3 cellular contexts compared by ENCODE assay signal in genomic region chr3:13521309-13521708, GRCh38.
TF ChIP-seq lines count a peak whose summit lies in the region.

No MANE protein-coding gene starts in this region.

TF ChIP-seq in HEK293, 187 proteins besides CTCF, POLR2A, EP300 and RAD21:
- peak; percentile 91 for TF ChIP-seq ZNF146 (tag by site-specific recombination; IDR thresholded peaks at IDR 0.05)
- no peak for TF ChIP-seq KLF16 (tag by site-specific recombination; IDR thresholded peaks at IDR 0.05)

TF ChIP-seq in K562, 482 proteins besides CTCF, POLR2A, EP300 and RAD21:
- TF ChIP-seq ZNF146 (CRISPR knock-in tag; IDR thresholded peaks at IDR 0.05; ENCODE audit: unreplicated experiment): peak; percentile 66
- TF ChIP-seq SRF (CRISPR knock-in tag; IDR thresholded peaks at IDR 0.05): no peak
TF ChIP-seq in K562: peak in this region for 1.

TF ChIP-seq in H1, 55 proteins besides CTCF, POLR2A, EP300 and RAD21:
- TF ChIP-seq USF2 (IDR thresholded peaks at IDR 0.05; ENCODE audit: low read length) (no peak), NANOG (IDR thresholded peaks at IDR 0.05; ENCODE audit: insufficient read depth, low read depth, low read length, poor library complexity, severe bottlenecking) (no peak), PHF8 (conservative IDR thresholded peaks at IDR 0.05; ENCODE audit: low read depth, low read length) (no peak), CHD1 (IDR thresholded peaks at IDR 0.05; ENCODE audit: low read depth, low read length) (no peak), RXRA (IDR thresholded peaks at IDR 0.05; ENCODE audit: insufficient read depth, low read depth, low read length) (no peak), POLR2AphosphoS5 (IDR thresholded peaks at IDR 0.05; ENCODE audit: low read depth, low read length) (no peak), ZNF274 (IDR thresholded peaks at IDR 0.05; ENCODE audit: borderline replicate concordance, extremely low read depth, low read length) (no peak), ATF3 (IDR thresholded peaks at IDR 0.05; ENCODE audit: insufficient read depth, low read depth, low read length) (no peak), KDM1A (IDR thresholded peaks at IDR 0.05; ENCODE audit: borderline replicate concordance, low read length) (no peak), RBBP5 (IDR thresholded peaks at IDR 0.05; ENCODE audit: borderline replicate concordance, low read depth, low read length) (no peak), JUND (IDR thresholded peaks at IDR 0.05; ENCODE audit: low read length) (no peak), TCF12 (IDR thresholded peaks at IDR 0.05; ENCODE audit: low read depth, low read length) (no peak), ATF2 (IDR thresholded peaks at IDR 0.05; ENCODE audit: low read length) (no peak), RNF2 (IDR thresholded peaks at IDR 0.05; ENCODE audit: borderline replicate concordance, low read depth, low read length, missing control alignments, poor library complexity, severe bottlenecking) (no peak), SAP30 (IDR thresholded peaks at IDR 0.05; ENCODE audit: insufficient read depth, insufficient replicate concordance, low read length) (no peak), FOSL1 (IDR thresholded peaks at IDR 0.05; ENCODE audit: insufficient read depth, low read depth, low read length) (no peak), CTBP2 (IDR thresholded peaks at IDR 0.05; ENCODE audit: borderline replicate concordance, insufficient read depth, insufficient read length, low read length) (no peak), YY1 (IDR thresholded peaks at IDR 0.05; ENCODE audit: low read depth, low read length) (no peak)
